8 cellular contexts compared by ENCODE assay signal in genomic region chr2:101151141-101151858, GRCh38. TPM values are rescaled to one million over a fixed set of nuclear protein-coding genes. Genes with fewer than 3 reads are reported as not detected.
A peak's percentile ranks its signal among the peaks of the same experiment; 100 is the strongest.
DNase-seq lines count a peak whose midpoint lies in the region; ATAC-seq and TF ChIP-seq lines count a peak whose summit lies in the region.

TBC1D8 (minus strand) TSS chr2:101151382; CDS start chr2:101151253, 129 bp downstream.

- H3K9me3 Mint-ChIP-seq in natural killer cell: no peaks in the 10 kb centered on the region
- H3K9me3 Mint-ChIP-seq in stimulated activated naive B cell treated with anti-CD40 and anti-IgM and Interleukin-4, amounts not matched to agents 10 μg/mL and 1 μg/mL and 100 μg/mL, for 72 hours: no peaks in the 10 kb centered on the region

- TF ChIP-seq CTCF in fibroblast of pulmonary artery (IDR thresholded peaks at IDR 0.05; ENCODE audit: low read length, missing control alignments) (no peak), natural killer cell (IDR thresholded peaks at IDR 0.05) (no peak)

- intact Hi-C loops in natural killer cell (cut with micrococcal nuclease): loop anchor here (5.0 kb wide), 1 partner anchor 114 kb away; no protein-coding TSS in a partner anchor

- H3K4me1 ChIP-seq in HUES6 (ENCODE audit: control insufficient read depth, insufficient read depth, low read length): peaks cover 47% of the 10 kb centered on the region

- ATAC-seq in GM21367 (IDR thresholded peaks at IDR 0.05; ENCODE audit: unreplicated experiment) (peak; percentile 64), natural killer cell (peak; percentile 75 to 83 (median 79))
- ATAC-seq in stimulated activated naive B cell treated with anti-CD40 and anti-IgM and Interleukin-4, amounts not matched to agents 10 μg/mL and 1 μg/mL and 100 μg/mL, for 72 hours (replicated peaks): peak; percentile 81 to 85

- peak within 1 kb of the TSS; percentile 51 to 71 for H3K27ac Mint-ChIP-seq in natural killer cell
- peak within 1 kb of the TSS; percentile 47 for H3K27ac Mint-ChIP-seq in stimulated activated naive B cell treated with anti-CD40 and anti-IgM and Interleukin-4, amounts not matched to agents 10 μg/mL and 1 μg/mL and 100 μg/mL, for 72 hours

- peaks cover 16% of the 10 kb centered on the region for H3K27me3 ChIP-seq in HUES6 (ENCODE audit: control insufficient read depth, insufficient read depth, low read length)

- no peaks in the 10 kb centered on the region for H3K36me3 Mint-ChIP-seq in natural killer cell
- H3K36me3 Mint-ChIP-seq in stimulated activated naive B cell treated with anti-CD40 and anti-IgM and Interleukin-4, amounts not matched to agents 10 μg/mL and 1 μg/mL and 100 μg/mL, for 72 hours: no peaks in the 10 kb centered on the region

- H3K4me3 ChIP-seq in HUES6 (ENCODE audit: low read depth, low read length) (peak within 1 kb of the TSS; percentile 72), fibroblast of pulmonary artery (replicated peaks; ENCODE audit: low read depth, low read length) (peak within 1 kb of the TSS; percentile 67)

- no peak within 1 kb of the TSS; the same call in 1 of the 2 replicates for H3K27ac ChIP-seq in HUES6 (ENCODE audit: low read depth, low read length)

- peaks cover 22 to 33% of the 10 kb centered on the region in 2 donors for H3K4me1 Mint-ChIP-seq in natural killer cell
- peaks cover 19 to 51% of the 10 kb centered on the region in 2 donors for H3K4me1 Mint-ChIP-seq in stimulated activated naive B cell treated with anti-CD40 and anti-IgM and Interleukin-4, amounts not matched to agents 10 μg/mL and 1 μg/mL and 100 μg/mL, for 72 hours

- H3K36me3 ChIP-seq in HUES6 (ENCODE audit: control insufficient read depth, insufficient read depth, low read length): no peaks in the 10 kb centered on the region

- peaks cover 25 to 33% of the 10 kb centered on the region in 2 donors for H3K27me3 Mint-ChIP-seq in natural killer cell (ENCODE audit: low read depth in 2 of 2)
- peaks cover 19 to 39% of the 10 kb centered on the region in 2 donors for H3K27me3 Mint-ChIP-seq in stimulated activated naive B cell treated with anti-CD40 and anti-IgM and Interleukin-4, amounts not matched to agents 10 μg/mL and 1 μg/mL and 100 μg/mL, for 72 hours

- DNase-seq in COR-L47 (lab: John Stamatoyannopoulos, UW) (peak; percentile 88), RKO (ENCODE audit: low spot score) (peak; percentile 80), fibroblast of pulmonary artery (ENCODE audit: low read depth) (peak; percentile 82), natural killer cell (peak; percentile 38)
- DNase-seq in activated effector memory CD4-positive, alpha-beta T cell treated with anti-CD3 and anti-CD28 coated beads, Interleukin-2, amount 50 U/mL, for 16 hours: peak; percentile 87
- peak; percentile 41 for DNase-seq in stimulated activated naive B cell treated with anti-CD40 and anti-IgM and Interleukin-4, amounts not matched to agents 10 μg/mL and 1 μg/mL and 100 μg/mL, for 72 hours

- H3K9me3 ChIP-seq in HUES6 (ENCODE audit: control insufficient read depth, insufficient read depth, low read depth, low read length): no peaks in the 10 kb centered on the region

- H3K4me3 Mint-ChIP-seq in natural killer cell: peak within 1 kb of the TSS; percentile 84
- peak within 1 kb of the TSS; percentile 89 to 91 for H3K4me3 Mint-ChIP-seq in stimulated activated naive B cell treated with anti-CD40 and anti-IgM and Interleukin-4, amounts not matched to agents 10 μg/mL and 1 μg/mL and 100 μg/mL, for 72 hours

- H3K9ac ChIP-seq in HUES6 (ENCODE audit: low read length): peak within 1 kb of the TSS; percentile 45

RNA-seq across cellular contexts. Expression of gene TBC1D8, which starts in this region (rescaled TPM):
- total RNA-seq in natural killer cell: 1 to 10 TPM; 2.2 to 8.7 (median 5.1) TPM

Comparison
In these comparisons a context has a peak if more than half of its experiments do, and no peak if none do; other contexts are left out.
1. DNase-seq: peak in every context shown above with its lines; median percentile 88 in COR-L47; 87 in activated effector memory CD4-positive, alpha-beta T cell treated with anti-CD3 and anti-CD28 coated beads, Interleukin-2, amount 50 U/mL, for 16 hours; 82 in fibroblast of pulmonary artery; 80 in RKO; 41 in stimulated activated naive B cell treated with anti-CD40 and anti-IgM and Interleukin-4, amounts not matched to agents 10 μg/mL and 1 μg/mL and 100 μg/mL, for 72 hours; 38 in natural killer cell.